22 cellular contexts compared by ENCODE assay signal in genomic region chr10:70736470-70736982, GRCh38. TPM values are rescaled to one million over a fixed set of nuclear protein-coding genes. Genes with fewer than 3 reads are reported as not detected.
A peak's percentile ranks its signal among the peaks of the same experiment; 100 is the strongest.
DNase-seq lines count a peak whose midpoint lies in the region; ATAC-seq, FAIRE-seq and TF ChIP-seq lines count a peak whose summit lies in the region.
"Had no signal": no experiment of that assay in that cellular context is flagged by ENCODE, and none has a peak within 500 bp of the region (broad histone marks: within the 10 kb centered on the region; RNA-seq: fewer than 3 reads in every experiment).

No MANE protein-coding gene starts in this region.

- TF ChIP-seq POLR2A in Peyer's patch (IDR thresholded peaks at IDR 0.05) (no peak), thyroid gland (IDR thresholded peaks at IDR 0.05) (no peak)

- H3K27me3 ChIP-seq in Peyer's patch (no peaks in the 10 kb centered on the region), lower lobe of right lung (ENCODE audit: low read depth) (no peaks in the 10 kb centered on the region), small intestine (ENCODE audit: control insufficient read depth in 2 of 2, insufficient read depth in 2 of 2, low read length in 2 of 2) (no peaks in the 10 kb centered on the region), thyroid gland (no peaks in the 10 kb centered on the region)
- H3K27me3 ChIP-seq: BE2C had no signal

- intact Hi-C loops in left colon (cut with DNase I, micrococcal nuclease) = no loop called here
- intact Hi-C loops in lower lobe of right lung (cut with DNase I) = no loop called here
- intact Hi-C loops in thyroid gland (cut with DNase I) = no loop called here

- H3K4me1 ChIP-seq in Peyer's patch (peaks cover 0 to 45% (median 2%) of the 10 kb centered on the region in 4 donors), lower lobe of right lung (no peaks in the 10 kb centered on the region), small intestine (ENCODE audit: control insufficient read depth in 2 of 2, insufficient read depth in 1 of 2, low read depth in 1 of 2, low read length in 1 of 2) (peaks cover 4% of the 10 kb centered on the region in 2 donors), thyroid gland (no peaks in the 10 kb centered on the region)
- H3K4me1 ChIP-seq: BE2C had no signal

- FAIRE-seq in small intestine (lab: Jason Lieb, UNC) = no peak
- FAIRE-seq: A204.1, GM12878, H1 had no signal

- DNase-seq in Peyer's patch (peak in 2 of 3 donors; percentile 59 to 80), left colon (no peak), lower lobe of right lung (peak; percentile 41), small intestine (peak; percentile 34), thyroid gland (no peak), activated gamma-delta T cell (lab: John Stamatoyannopoulos, UW) (no peak)
- no peak for DNase-seq in activated CD4-positive, alpha-beta T cell treated with anti-CD3 and anti-CD28 coated beads for 48 hours
- DNase-seq: ACHN; BE2C; C1 segment of cervical spinal cord; CD4-positive, CD25-positive, alpha-beta regulatory T cell; CD8-positive, alpha-beta memory T cell; COR-L47; DMS 273 treated with DMSO at 0.1 percent for 48 hours; DMS53; DND-41; EL; H9 had no signal

- H3K36me3 ChIP-seq in Peyer's patch (no peaks in the 10 kb centered on the region), lower lobe of right lung (no peaks in the 10 kb centered on the region), small intestine (ENCODE audit: control insufficient read depth in 2 of 2, insufficient read depth in 2 of 2, low read length in 2 of 2) (no peaks in the 10 kb centered on the region), thyroid gland (no peaks in the 10 kb centered on the region)
- H3K36me3 ChIP-seq: BE2C had no signal

- H3K27ac ChIP-seq in Peyer's patch = peak overlapping the region in 2 of 4 donors; percentile 82 to 95
- no peak overlapping the region for H3K27ac ChIP-seq in lower lobe of right lung
- H3K27ac ChIP-seq in small intestine (ENCODE audit: low read depth in 1 of 2, low read length in 1 of 2) = no peak overlapping the region
- H3K27ac ChIP-seq in thyroid gland = no peak overlapping the region

- H3K9me3 ChIP-seq in Peyer's patch = no peaks in the 10 kb centered on the region
- no peaks in the 10 kb centered on the region for H3K9me3 ChIP-seq in lower lobe of right lung
- no peaks in the 10 kb centered on the region for H3K9me3 ChIP-seq in small intestine (ENCODE audit: control insufficient read depth, low read depth)
- H3K9me3 ChIP-seq in thyroid gland = no peaks in the 10 kb centered on the region
- H3K9me3 ChIP-seq: BE2C had no signal

- H3K4me3 ChIP-seq in Peyer's patch = no peak overlapping the region
- no peak overlapping the region for H3K4me3 ChIP-seq in lower lobe of right lung
- H3K4me3 ChIP-seq in small intestine (ENCODE audit: low read depth in 1 of 2, low read length in 2 of 2) = no peak overlapping the region
- H3K4me3 ChIP-seq in thyroid gland (replicated peaks in 1 of 3) = no peak overlapping the region
- H3K4me3 ChIP-seq: GM12878 had no signal

- ATAC-seq in left colon (peak; percentile 35), lower lobe of right lung (no peak)
- ATAC-seq: GM12878 had no signal

- no peak for TF ChIP-seq CTCF in Peyer's patch (IDR thresholded peaks at IDR 0.05)
- no peak for TF ChIP-seq CTCF in lower lobe of right lung (IDR thresholded peaks at IDR 0.05)
- no peak for TF ChIP-seq CTCF in thyroid gland (IDR thresholded peaks at IDR 0.05)

- 45 to 72% (median 52%) methylated on average over 5 of the region's 5 CpGs for WGBS in small intestine, 3 donors
- 77 to 92% methylated on average over 2 to 3 of the region's 5 CpGs for WGBS in thyroid gland, 2 donors

RNA-seq across cellular contexts. Expression of gene TBATA, which starts 48.7 kb away (rescaled TPM):
- total RNA-seq in Peyer's patch = not detected
- not detected for total RNA-seq in left colon
- total RNA-seq in lower lobe of right lung = not detected
- polyA plus RNA-seq in small intestine = not detected
- total RNA-seq in thyroid gland = not detected
- total RNA-seq: CD4-positive, CD25-positive, alpha-beta regulatory T cell; CD8-positive, alpha-beta memory T cell; G401; GM12878; H1; H9 had no signal
- polyA plus RNA-seq: CD4-positive, CD25-positive, alpha-beta regulatory T cell; CD8-positive, alpha-beta memory T cell; GM12878; H1 had no signal

Comparison
In these comparisons a context has a peak if more than half of its experiments do, and no peak if none do; other contexts are left out.
1. DNase-seq: peak in Peyer's patch (2 of 3), lower lobe of right lung (single experiment) and small intestine (single experiment); none in left colon (0 of 2), thyroid gland (0 of 2), activated CD4-positive, alpha-beta T cell treated with anti-CD3 and anti-CD28 coated beads for 48 hours (single experiment) and activated gamma-delta T cell (single experiment).